11 cellular contexts compared by ENCODE assay signal in genomic region chr19:23054456-23054855, GRCh38. TPM values are rescaled to one million over a fixed set of nuclear protein-coding genes. Genes with fewer than 3 reads are reported as not detected.
"Had no signal": no experiment of that assay in that cellular context is flagged by ENCODE, and none has a peak within 500 bp of the region (broad histone marks: within the 10 kb centered on the region; RNA-seq: fewer than 3 reads in every experiment).

No MANE protein-coding gene starts in this region.

- H3K4me2 ChIP-seq: GM23338 had no signal

- H3K4me3 Mint-ChIP-seq: GM23338, H9, HFFc6 had no signal

- H2AFZ ChIP-seq: GM23248, GM23338 had no signal

- H3K27ac Mint-ChIP-seq: GM23338, H9, HFFc6 had no signal

- H3K27ac ChIP-seq: GM23248 had no signal

- H3K4me3 ChIP-seq: GM23248, GM23338, HAP-1 had no signal

- FAIRE-seq: H1, H54 had no signal

- ATAC-seq: GM23338, HCT116 had no signal

- DNase-seq: GM23248, GOT3, H7, H9, HCEC 1CT, HFFc6 had no signal

- H3K36me3 ChIP-seq: HAP-1 had no signal

- H3K4me1 ChIP-seq: HAP-1 had no signal

- H3K9ac ChIP-seq: GM23248 had no signal

- H3K4me1 Mint-ChIP-seq: GM23338, H9 had no signal

- H3K9me3 ChIP-seq: HAP-1 had no signal

RNA-seq across cellular contexts. Expression of gene ZNF728, which starts 51.5 kb away (rescaled TPM):
- total RNA-seq: GM23248, H1, H7, H9, HFFc6 had no signal
- polyA plus RNA-seq: GM23248, GM23338, H1 had no signal
